2 cellular contexts compared by ENCODE assay signal in the genomic region with DNA sequence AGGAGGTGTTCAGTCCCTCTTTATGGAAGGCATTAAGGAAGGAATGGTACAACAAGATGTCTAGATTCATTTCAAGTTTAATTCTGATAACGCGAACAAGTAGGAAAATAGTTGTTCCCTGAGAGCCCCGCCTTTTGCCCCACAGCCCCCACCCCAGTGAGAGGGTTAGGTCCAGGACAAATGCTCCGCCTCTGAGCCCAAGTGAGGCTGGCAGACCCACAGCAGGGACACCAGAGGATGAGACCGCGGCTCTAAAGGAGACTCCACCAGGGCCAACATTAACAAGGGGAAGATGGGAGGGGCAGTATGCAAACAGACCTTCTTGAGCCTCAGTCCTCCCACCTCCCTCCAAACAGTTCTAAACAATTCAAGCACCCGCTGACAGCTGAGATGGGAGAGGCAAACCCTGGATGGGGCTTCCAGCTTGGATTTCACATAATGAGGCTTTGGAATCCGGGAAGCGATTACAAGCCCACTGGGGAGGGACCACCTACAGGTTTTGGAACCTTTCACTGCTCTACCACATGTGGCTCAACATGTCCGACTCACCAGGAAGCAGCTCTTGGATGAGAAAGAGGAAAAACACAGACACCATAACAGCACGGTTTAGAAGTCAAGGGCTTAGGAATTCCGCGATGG.
TF ChIP-seq lines count a peak whose summit lies in the region.

No MANE protein-coding gene starts in this region.

TF ChIP-seq in HEK293T, 16 proteins besides CTCF, POLR2A, EP300 and RAD21:
- TF ChIP-seq HDGF (IDR thresholded peaks at IDR 0.05; ENCODE audit: borderline replicate concordance): no peak
- TF ChIP-seq L3MBTL2 (conservative IDR thresholded peaks at IDR 0.05): no peak
- no peak for TF ChIP-seq NFRKB (IDR thresholded peaks at IDR 0.05)
- TF ChIP-seq, protein P1, sequence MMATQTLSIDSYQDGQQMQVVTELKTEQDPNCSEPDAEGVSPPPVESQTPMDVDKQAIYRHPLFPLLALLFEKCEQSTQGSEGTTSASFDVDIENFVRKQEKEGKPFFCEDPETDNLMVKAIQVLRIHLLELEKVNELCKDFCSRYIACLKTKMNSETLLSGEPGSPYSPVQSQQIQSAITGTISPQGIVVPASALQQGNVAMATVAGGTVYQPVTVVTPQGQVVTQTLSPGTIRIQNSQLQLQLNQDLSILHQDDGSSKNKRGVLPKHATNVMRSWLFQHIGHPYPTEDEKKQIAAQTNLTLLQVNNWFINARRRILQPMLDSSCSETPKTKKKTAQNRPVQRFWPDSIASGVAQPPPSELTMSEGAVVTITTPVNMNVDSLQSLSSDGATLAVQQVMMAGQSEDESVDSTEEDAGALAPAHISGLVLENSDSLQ (IDR thresholded peaks at IDR 0.05): peak; percentile 81
- TF ChIP-seq FOXM1 (IDR thresholded peaks at IDR 0.05; ENCODE audit: borderline replicate concordance): no peak
- TF ChIP-seq FOXK2 (IDR thresholded peaks at IDR 0.05): no peak
- TF ChIP-seq ZNF384 (IDR thresholded peaks at IDR 0.05): no peak
- TF ChIP-seq CTBP1 (IDR thresholded peaks at IDR 0.05; ENCODE audit: borderline replicate concordance): peak; percentile 70
- TF ChIP-seq FOXA1 (IDR thresholded peaks at IDR 0.05): no peak
- no peak for TF ChIP-seq ELF4 (IDR thresholded peaks at IDR 0.05)
- TF ChIP-seq ARNT (IDR thresholded peaks at IDR 0.05): no peak
TF ChIP-seq in HEK293T: peak in this region for 2.

TF ChIP-seq in GM12891, 5 proteins besides CTCF, POLR2A, EP300 and RAD21:
- TF ChIP-seq PAX5 (IDR thresholded peaks at IDR 0.05; ENCODE audit: insufficient read depth, low read length, severe bottlenecking) (no peak), TAF1 (IDR thresholded peaks at IDR 0.05; ENCODE audit: low read depth, low read length) (no peak)
